In the genomic region with DNA sequence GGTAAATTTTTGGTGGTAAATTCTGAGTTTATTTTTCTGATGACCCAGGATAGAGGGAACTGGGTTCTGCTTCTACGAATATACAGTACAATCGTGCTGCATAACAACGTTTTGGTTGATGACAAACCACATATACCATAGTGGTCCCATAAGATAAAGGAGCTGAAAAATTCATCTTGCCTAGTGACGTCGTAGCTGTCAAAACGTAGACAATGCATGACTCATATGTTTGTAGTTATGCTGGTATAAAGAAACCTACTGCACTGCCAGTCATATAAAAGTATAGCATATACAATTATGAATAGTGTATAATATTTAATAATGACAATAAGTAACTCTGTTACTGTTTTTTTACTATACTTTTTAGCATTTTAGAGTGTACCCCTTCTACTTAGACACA, we compare ENCODE assay signal across 2 cellular contexts.
A peak's percentile ranks its signal among the peaks of the same experiment; 100 is the strongest.
TF ChIP-seq lines count a peak whose summit lies in the region.

No MANE protein-coding gene starts in this region.

TF ChIP-seq in IMR-90, 13 proteins besides CTCF, POLR2A, EP300 and RAD21:
- TF ChIP-seq, protein P1, sequence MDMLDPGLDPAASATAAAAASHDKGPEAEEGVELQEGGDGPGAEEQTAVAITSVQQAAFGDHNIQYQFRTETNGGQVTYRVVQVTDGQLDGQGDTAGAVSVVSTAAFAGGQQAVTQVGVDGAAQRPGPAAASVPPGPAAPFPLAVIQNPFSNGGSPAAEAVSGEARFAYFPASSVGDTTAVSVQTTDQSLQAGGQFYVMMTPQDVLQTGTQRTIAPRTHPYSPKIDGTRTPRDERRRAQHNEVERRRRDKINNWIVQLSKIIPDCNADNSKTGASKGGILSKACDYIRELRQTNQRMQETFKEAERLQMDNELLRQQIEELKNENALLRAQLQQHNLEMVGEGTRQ (IDR thresholded peaks at IDR 0.05; ENCODE audit: low read depth, low read length): no peak
- TF ChIP-seq FOS (IDR thresholded peaks at IDR 0.05; ENCODE audit: low read depth, low read length): peak; percentile 46; the same call in 1 of the 2 replicates
TF ChIP-seq in IMR-90: peak in this region for 1.

TF ChIP-seq in K562, 482 proteins besides CTCF, POLR2A, EP300 and RAD21:
- TF ChIP-seq, protein P2, sequence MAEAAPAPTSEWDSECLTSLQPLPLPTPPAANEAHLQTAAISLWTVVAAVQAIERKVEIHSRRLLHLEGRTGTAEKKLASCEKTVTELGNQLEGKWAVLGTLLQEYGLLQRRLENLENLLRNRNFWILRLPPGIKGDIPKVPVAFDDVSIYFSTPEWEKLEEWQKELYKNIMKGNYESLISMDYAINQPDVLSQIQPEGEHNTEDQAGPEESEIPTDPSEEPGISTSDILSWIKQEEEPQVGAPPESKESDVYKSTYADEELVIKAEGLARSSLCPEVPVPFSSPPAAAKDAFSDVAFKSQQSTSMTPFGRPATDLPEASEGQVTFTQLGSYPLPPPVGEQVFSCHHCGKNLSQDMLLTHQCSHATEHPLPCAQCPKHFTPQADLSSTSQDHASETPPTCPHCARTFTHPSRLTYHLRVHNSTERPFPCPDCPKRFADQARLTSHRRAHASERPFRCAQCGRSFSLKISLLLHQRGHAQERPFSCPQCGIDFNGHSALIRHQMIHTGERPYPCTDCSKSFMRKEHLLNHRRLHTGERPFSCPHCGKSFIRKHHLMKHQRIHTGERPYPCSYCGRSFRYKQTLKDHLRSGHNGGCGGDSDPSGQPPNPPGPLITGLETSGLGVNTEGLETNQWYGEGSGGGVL (CRISPR knock-in tag; IDR thresholded peaks at IDR 0.05): no peak
- 0 out of 2 replicates have a peak, but pooled peaks have one; percentile 15 for TF ChIP-seq CREM (IDR thresholded peaks at IDR 0.05; ENCODE audit: low read depth)
